In the genomic region with DNA sequence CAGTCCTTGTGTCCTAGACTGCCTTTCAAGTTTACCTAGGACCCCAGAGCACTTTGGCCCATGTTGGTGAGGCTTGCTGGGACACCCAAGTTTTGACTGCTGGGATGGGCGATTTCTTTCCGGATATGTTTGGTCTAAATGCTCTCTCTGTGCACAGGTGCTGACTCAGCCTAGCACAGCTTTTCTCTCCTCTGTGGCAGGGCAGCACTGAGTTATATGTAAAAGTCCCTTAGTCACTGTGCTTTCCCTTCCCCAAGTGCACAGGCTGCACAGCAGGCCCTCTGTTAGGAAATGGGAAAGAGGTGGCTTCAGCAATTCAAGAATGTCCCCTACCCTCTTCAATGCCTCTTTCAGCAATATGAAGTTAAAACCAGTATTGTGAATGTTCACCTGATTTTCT, we compare ENCODE assay signal across 1 cellular context.
A peak's percentile ranks its signal among the peaks of the same experiment; 100 is the strongest.
TF ChIP-seq lines count a peak whose summit lies in the region.

No MANE protein-coding gene starts in this region.

TF ChIP-seq in H1, 55 proteins besides CTCF, POLR2A, EP300 and RAD21:
- TF ChIP-seq NANOG (IDR thresholded peaks at IDR 0.05; ENCODE audit: insufficient read depth, low read depth, low read length, poor library complexity, severe bottlenecking) (no peak), MAFK (IDR thresholded peaks at IDR 0.05; ENCODE audit: low read depth, low read length) (peak; percentile 41; the same call in 1 of the 2 replicates), RFX5 (IDR thresholded peaks at IDR 0.05; ENCODE audit: borderline replicate concordance, low read depth, low read length) (no peak), BACH1 (IDR thresholded peaks at IDR 0.05; ENCODE audit: low read length) (peak; percentile 68)
- TF ChIP-seq, protein P1, sequence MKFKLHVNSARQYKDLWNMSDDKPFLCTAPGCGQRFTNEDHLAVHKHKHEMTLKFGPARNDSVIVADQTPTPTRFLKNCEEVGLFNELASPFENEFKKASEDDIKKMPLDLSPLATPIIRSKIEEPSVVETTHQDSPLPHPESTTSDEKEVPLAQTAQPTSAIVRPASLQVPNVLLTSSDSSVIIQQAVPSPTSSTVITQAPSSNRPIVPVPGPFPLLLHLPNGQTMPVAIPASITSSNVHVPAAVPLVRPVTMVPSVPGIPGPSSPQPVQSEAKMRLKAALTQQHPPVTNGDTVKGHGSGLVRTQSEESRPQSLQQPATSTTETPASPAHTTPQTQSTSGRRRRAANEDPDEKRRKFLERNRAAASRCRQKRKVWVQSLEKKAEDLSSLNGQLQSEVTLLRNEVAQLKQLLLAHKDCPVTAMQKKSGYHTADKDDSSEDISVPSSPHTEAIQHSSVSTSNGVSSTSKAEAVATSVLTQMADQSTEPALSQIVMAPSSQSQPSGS (IDR thresholded peaks at IDR 0.05; ENCODE audit: low read length), result no peak
